ENCODE assay signal across 1 cellular context in the genomic region with DNA sequence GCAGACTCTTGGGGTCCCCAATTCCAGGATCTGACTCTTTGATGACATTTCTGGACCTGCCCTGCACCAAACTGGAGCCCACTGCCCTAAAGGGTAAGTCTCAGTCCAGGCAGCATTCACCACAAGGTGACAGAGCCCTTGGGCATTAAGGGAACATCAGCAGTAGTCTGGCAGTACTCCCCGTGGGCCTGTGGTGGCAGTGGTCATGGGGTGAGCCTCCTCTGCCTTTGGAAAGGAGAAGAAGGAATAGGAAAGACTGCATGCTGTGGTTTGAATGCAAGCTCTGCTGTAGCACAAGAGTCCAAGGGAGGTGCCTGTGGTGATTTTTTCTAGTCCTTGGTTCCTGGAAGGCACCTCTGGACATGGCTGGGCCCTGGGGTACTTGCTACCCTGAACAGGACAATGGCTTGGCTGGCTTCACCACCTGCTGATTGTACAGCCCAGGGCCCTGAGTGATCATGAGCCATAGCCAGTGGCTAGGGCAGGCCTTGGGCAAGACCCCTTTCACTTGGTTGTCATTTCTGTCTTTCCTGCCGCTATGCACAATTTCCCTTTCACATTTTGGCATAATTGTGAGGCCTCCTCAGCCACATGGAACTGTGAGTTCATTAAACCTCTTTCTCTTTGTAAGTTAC.
TF ChIP-seq lines count a peak whose summit lies in the region.

No MANE protein-coding gene starts in this region.

TF ChIP-seq in HCT116, 20 proteins besides CTCF, POLR2A, EP300 and RAD21:
- no peak for TF ChIP-seq SP1 (IDR thresholded peaks at IDR 0.05; ENCODE audit: low read depth)
- TF ChIP-seq ZNF274 (IDR thresholded peaks at IDR 0.05; ENCODE audit: low read depth, low read length) = no peak
- TF ChIP-seq, protein P1, sequence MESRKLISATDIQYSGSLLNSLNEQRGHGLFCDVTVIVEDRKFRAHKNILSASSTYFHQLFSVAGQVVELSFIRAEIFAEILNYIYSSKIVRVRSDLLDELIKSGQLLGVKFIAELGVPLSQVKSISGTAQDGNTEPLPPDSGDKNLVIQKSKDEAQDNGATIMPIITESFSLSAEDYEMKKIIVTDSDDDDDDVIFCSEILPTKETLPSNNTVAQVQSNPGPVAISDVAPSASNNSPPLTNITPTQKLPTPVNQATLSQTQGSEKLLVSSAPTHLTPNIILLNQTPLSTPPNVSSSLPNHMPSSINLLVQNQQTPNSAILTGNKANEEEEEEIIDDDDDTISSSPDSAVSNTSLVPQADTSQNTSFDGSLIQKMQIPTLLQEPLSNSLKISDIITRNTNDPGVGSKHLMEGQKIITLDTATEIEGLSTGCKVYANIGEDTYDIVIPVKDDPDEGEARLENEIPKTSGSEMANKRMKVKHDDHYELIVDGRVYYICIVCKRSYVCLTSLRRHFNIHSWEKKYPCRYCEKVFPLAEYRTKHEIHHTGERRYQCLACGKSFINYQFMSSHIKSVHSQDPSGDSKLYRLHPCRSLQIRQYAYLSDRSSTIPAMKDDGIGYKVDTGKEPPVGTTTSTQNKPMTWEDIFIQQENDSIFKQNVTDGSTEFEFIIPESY (IDR thresholded peaks at IDR 0.05; ENCODE audit: extremely low read depth, insufficient replicate concordance, low read length) = no peak
- TF ChIP-seq, protein P2, sequence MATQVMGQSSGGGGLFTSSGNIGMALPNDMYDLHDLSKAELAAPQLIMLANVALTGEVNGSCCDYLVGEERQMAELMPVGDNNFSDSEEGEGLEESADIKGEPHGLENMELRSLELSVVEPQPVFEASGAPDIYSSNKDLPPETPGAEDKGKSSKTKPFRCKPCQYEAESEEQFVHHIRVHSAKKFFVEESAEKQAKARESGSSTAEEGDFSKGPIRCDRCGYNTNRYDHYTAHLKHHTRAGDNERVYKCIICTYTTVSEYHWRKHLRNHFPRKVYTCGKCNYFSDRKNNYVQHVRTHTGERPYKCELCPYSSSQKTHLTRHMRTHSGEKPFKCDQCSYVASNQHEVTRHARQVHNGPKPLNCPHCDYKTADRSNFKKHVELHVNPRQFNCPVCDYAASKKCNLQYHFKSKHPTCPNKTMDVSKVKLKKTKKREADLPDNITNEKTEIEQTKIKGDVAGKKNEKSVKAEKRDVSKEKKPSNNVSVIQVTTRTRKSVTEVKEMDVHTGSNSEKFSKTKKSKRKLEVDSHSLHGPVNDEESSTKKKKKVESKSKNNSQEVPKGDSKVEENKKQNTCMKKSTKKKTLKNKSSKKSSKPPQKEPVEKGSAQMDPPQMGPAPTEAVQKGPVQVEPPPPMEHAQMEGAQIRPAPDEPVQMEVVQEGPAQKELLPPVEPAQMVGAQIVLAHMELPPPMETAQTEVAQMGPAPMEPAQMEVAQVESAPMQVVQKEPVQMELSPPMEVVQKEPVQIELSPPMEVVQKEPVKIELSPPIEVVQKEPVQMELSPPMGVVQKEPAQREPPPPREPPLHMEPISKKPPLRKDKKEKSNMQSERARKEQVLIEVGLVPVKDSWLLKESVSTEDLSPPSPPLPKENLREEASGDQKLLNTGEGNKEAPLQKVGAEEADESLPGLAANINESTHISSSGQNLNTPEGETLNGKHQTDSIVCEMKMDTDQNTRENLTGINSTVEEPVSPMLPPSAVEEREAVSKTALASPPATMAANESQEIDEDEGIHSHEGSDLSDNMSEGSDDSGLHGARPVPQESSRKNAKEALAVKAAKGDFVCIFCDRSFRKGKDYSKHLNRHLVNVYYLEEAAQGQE (IDR thresholded peaks at IDR 0.05; ENCODE audit: low read depth) = no peak
- TF ChIP-seq ELF1 (IDR thresholded peaks at IDR 0.05; ENCODE audit: borderline replicate concordance, low read depth) = no peak
- no peak for TF ChIP-seq CEBPB (IDR thresholded peaks at IDR 0.05; ENCODE audit: low read depth)
- no peak for TF ChIP-seq POLR2AphosphoS5 (IDR thresholded peaks at IDR 0.05; ENCODE audit: low read depth, low read length)
- TF ChIP-seq SIN3A (IDR thresholded peaks at IDR 0.05; ENCODE audit: low read depth) = no peak
- no peak for TF ChIP-seq EZH2phosphoT487 (IDR thresholded peaks at IDR 0.05; ENCODE audit: borderline replicate concordance)
- TF ChIP-seq, protein P3, sequence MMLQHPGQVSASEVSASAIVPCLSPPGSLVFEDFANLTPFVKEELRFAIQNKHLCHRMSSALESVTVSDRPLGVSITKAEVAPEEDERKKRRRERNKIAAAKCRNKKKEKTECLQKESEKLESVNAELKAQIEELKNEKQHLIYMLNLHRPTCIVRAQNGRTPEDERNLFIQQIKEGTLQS (IDR thresholded peaks at IDR 0.05) = no peak
- no peak for TF ChIP-seq EGR1 (IDR thresholded peaks at IDR 0.05; ENCODE audit: low read depth)
- no peak for TF ChIP-seq CBX3 (IDR thresholded peaks at IDR 0.05; ENCODE audit: low read depth)
- TF ChIP-seq, protein P4, sequence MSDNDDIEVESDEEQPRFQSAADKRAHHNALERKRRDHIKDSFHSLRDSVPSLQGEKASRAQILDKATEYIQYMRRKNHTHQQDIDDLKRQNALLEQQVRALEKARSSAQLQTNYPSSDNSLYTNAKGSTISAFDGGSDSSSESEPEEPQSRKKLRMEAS (IDR thresholded peaks at IDR 0.05) = no peak
- TF ChIP-seq FOSL1 (IDR thresholded peaks at IDR 0.05; ENCODE audit: low read depth) = no peak
- TF ChIP-seq ZFX (IDR thresholded peaks at IDR 0.05) = no peak
- no peak for TF ChIP-seq SRF (IDR thresholded peaks at IDR 0.05; ENCODE audit: low read depth)
